ENCODE assay signal across 1 cellular context in the genomic region with DNA sequence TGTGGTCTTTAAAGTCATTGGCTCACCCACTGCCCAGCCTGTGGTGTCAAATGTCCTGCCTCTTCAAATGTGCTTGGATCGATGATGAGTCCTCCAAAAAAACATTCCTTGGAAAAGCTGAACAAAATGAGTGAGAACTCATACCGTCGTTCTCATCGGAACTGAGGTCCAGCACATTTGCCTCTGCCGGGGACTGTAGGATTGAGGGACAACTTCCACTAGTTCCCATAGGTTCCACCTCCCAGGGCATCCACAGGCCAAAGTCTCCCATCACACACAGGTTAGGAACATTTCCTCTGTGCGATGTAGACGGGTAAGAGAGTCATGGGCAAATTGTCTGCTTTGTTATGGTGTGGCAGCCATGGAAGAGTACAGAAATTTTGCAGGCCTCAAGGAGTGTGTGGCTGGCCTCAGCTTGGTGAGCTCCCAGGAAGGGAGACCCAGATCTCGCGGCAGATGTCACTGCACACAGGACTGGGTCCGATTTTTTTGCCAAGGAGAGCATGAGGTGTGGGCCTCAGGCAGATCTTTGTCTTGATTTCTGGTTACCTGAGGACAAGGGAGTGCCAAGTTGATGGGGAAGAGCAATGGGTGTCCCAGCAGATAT.
TF ChIP-seq lines count a peak whose summit lies in the region.

No MANE protein-coding gene starts in this region.

TF ChIP-seq in HepG2, 621 proteins besides CTCF, POLR2A, EP300 and RAD21:
- no peak for TF ChIP-seq MIER2 (CRISPR knock-in tag; IDR thresholded peaks at IDR 0.05)
- TF ChIP-seq TBX2 (CRISPR knock-in tag; IDR thresholded peaks at IDR 0.05; ENCODE audit: borderline replicate concordance): no peak
- no peak for TF ChIP-seq PPARG (CRISPR knock-in tag; conservative IDR thresholded peaks at IDR 0.05)
- TF ChIP-seq ZNF274 (CRISPR knock-in tag; IDR thresholded peaks at IDR 0.05): peak; percentile 100
- no peak for TF ChIP-seq ZNF724P (CRISPR knock-in tag; IDR thresholded peaks at IDR 0.05; ENCODE audit: borderline replicate concordance)
- TF ChIP-seq SRSF9 (IDR thresholded peaks at IDR 0.05; ENCODE audit: borderline replicate concordance, insufficient read depth, low read depth, low read length, poor library complexity, severe bottlenecking): no peak
